Comparison of ENCODE assay signal across 18 cellular contexts in genomic region chr2:181420259-181421130, GRCh38. TPM values are rescaled to one million over a fixed set of nuclear protein-coding genes. Genes with fewer than 3 reads are reported as not detected.
DNase-seq lines count a peak whose midpoint lies in the region; TF ChIP-seq lines count a peak whose summit lies in the region.
"Had no signal": no experiment of that assay in that cellular context is flagged by ENCODE, and none has a peak within 500 bp of the region (broad histone marks: within the 10 kb centered on the region; RNA-seq: fewer than 3 reads in every experiment).

No MANE protein-coding gene starts in this region.

- no TSS peak for BruUV-seq in PC-9 (replicated peaks; lab: Mats Ljungman, UMichigan)

- H3F3A ChIP-seq in PC-9 (ENCODE audit: insufficient read depth, low read depth), result no peaks in the 10 kb centered on the region; the same call in 1 of the 2 replicates

- no peak overlapping the region for H3K27ac ChIP-seq in PC-9
- H3K27ac ChIP-seq in tibial artery, result no peak overlapping the region
- H3K27ac ChIP-seq: ascending aorta, colonic mucosa, sigmoid colon, SK-N-MC, upper lobe of right lung, VCaP had no signal

- TF ChIP-seq CTCF in PC-9 (conservative IDR thresholded peaks at IDR 0.05), result no peak
- no peak for TF ChIP-seq CTCF in tibial artery (IDR thresholded peaks at IDR 0.05)

- POLR2A ChIA-PET in PC-9 (lab: Charles Lee; ENCODE audit: unreplicated experiment), result interaction anchor here (0.7 kb wide), 1 partner anchor 1029 kb away, joined by 4 read pairs; no protein-coding TSS in a partner anchor

- H3K27ac Mint-ChIP-seq in activated naive CD4-positive, alpha-beta T cell treated with anti-CD3 and anti-CD28 coated beads, Interleukin-2, amount 50 U/mL, for 24 hours, result peak overlapping the region; percentile 83
- peak overlapping the region in 5 of 6 donors; percentile 14 to 86 (median 48) for H3K27ac Mint-ChIP-seq in immature natural killer cell

- H2AFZ ChIP-seq in PC-9, result 0 out of 2 replicates have a peak overlapping the region, but pooled peaks have one; percentile 59

- no peaks in the 10 kb centered on the region for H3K9me3 ChIP-seq in PC-9 (ENCODE audit: insufficient read depth, low read depth)
- H3K9me3 ChIP-seq in tibial artery, result no peaks in the 10 kb centered on the region
- H3K9me3 ChIP-seq: ascending aorta, colonic mucosa, upper lobe of right lung had no signal

- H3K4me1 Mint-ChIP-seq in activated naive CD4-positive, alpha-beta T cell treated with anti-CD3 and anti-CD28 coated beads, Interleukin-2, amount 50 U/mL, for 24 hours, result peaks cover 20% of the 10 kb centered on the region
- H3K4me1 Mint-ChIP-seq in immature natural killer cell, result peaks cover 9 to 11% of the 10 kb centered on the region in 2 donors

- H3K27me3 ChIP-seq in PC-9 (ENCODE audit: insufficient read depth, low read depth) (no peaks in the 10 kb centered on the region), tibial artery (no peaks in the 10 kb centered on the region)
- H3K27me3 ChIP-seq: ascending aorta, colonic mucosa, sigmoid colon, upper lobe of right lung had no signal

- no peak overlapping the region for H3K4me2 ChIP-seq in PC-9

- H4K20me1 ChIP-seq in PC-9 (ENCODE audit: insufficient read depth), result no peaks in the 10 kb centered on the region

- no peaks in the 10 kb centered on the region for H3K27me3 Mint-ChIP-seq in activated naive CD4-positive, alpha-beta T cell treated with anti-CD3 and anti-CD28 coated beads, Interleukin-2, amount 50 U/mL, for 24 hours
- H3K27me3 Mint-ChIP-seq in immature natural killer cell (ENCODE audit: low read depth in 3 of 3), result peaks cover 0 to 2% (median 2%) of the 10 kb centered on the region in 3 donors

- DNase-seq in activated naive CD4-positive, alpha-beta T cell treated with Interleukin-2 at 50 U/mL for 16 hours, result no peak
- DNase-seq in PC-9 (no peak), immature natural killer cell (no peak), 8988T (no peak), NOMO-1 (lab: John Stamatoyannopoulos, UW; ENCODE audit: unreplicated experiment in 2 of 2) (no peak), tibial artery (no peak), NCI-H2196 (lab: John Stamatoyannopoulos, UW; ENCODE audit: unreplicated experiment) (no peak)
- DNase-seq: activated CD8-positive, alpha-beta memory T cell treated with anti-CD3 and anti-CD28 coated beads, Interleukin-2, amount 50 U/mL, for 48 hours; colonic mucosa; H7; NCI-H1417; sigmoid colon; stimulated activated CD4-positive, alpha-beta T cell treated with anti-CD3 and anti-CD28 coated beads, Interleukin-2, amount 100 ng/mL, for 48 hours; upper lobe of right lung had no signal

- peak overlapping the region; percentile 26 for H3K4me3 Mint-ChIP-seq in activated naive CD4-positive, alpha-beta T cell treated with anti-CD3 and anti-CD28 coated beads, Interleukin-2, amount 50 U/mL, for 24 hours
- H3K4me3 Mint-ChIP-seq in immature natural killer cell, result no peak overlapping the region

- no peaks in the 10 kb centered on the region for H3K9me3 Mint-ChIP-seq in activated naive CD4-positive, alpha-beta T cell treated with anti-CD3 and anti-CD28 coated beads, Interleukin-2, amount 50 U/mL, for 24 hours
- peaks cover 0 to 3% (median 0%) of the 10 kb centered on the region in 6 donors for H3K9me3 Mint-ChIP-seq in immature natural killer cell

- no peak overlapping the region for H3K4me3 ChIP-seq in PC-9
- H3K4me3 ChIP-seq in tibial artery, result no peak overlapping the region
- H3K4me3 ChIP-seq: ascending aorta, colonic mucosa, sigmoid colon, SK-N-MC, upper lobe of right lung had no signal

- no peaks in the 10 kb centered on the region for H3K79me2 ChIP-seq in PC-9 (ENCODE audit: low read depth)

- no peaks in the 10 kb centered on the region for H3K36me3 Mint-ChIP-seq in activated naive CD4-positive, alpha-beta T cell treated with anti-CD3 and anti-CD28 coated beads, Interleukin-2, amount 50 U/mL, for 24 hours
- peaks cover 0 to 7% (median 0%) of the 10 kb centered on the region in 3 donors for H3K36me3 Mint-ChIP-seq in immature natural killer cell

- H3K36me3 ChIP-seq in PC-9 (ENCODE audit: low read depth) (no peaks in the 10 kb centered on the region), tibial artery (no peaks in the 10 kb centered on the region)
- H3K36me3 ChIP-seq: ascending aorta, colonic mucosa, sigmoid colon, upper lobe of right lung had no signal

- intact Hi-C loops in PC-9 (cut with micrococcal nuclease; ENCODE audit: unreplicated experiment), result no loop called here
- intact Hi-C loops in tibial artery (cut with DNase I; ENCODE audit: low total_unique reads), result no loop called here

- H3K4me1 ChIP-seq in PC-9 (replicated peaks; ENCODE audit: insufficient read depth) (no peaks in the 10 kb centered on the region), tibial artery (no peaks in the 10 kb centered on the region)
- H3K4me1 ChIP-seq: ascending aorta, colonic mucosa, sigmoid colon, upper lobe of right lung had no signal

- CTCF ChIA-PET in PC-9 (lab: Charles Lee), result no interaction called here

- H3K9me2 ChIP-seq in PC-9 (ENCODE audit: insufficient read depth), result no peaks in the 10 kb centered on the region

RNA-seq across cellular contexts. Expression of gene ITGA4, which starts 36.7 kb away (rescaled TPM):
- total RNA-seq in PC-9 (2021), result 0.15 and 0.35 TPM in 2 replicates
- polyA plus RNA-seq in immature natural killer cell, result 100 to 1,000 TPM; 102 to 132 (median 117) TPM
